Comparison of ENCODE assay signal across 15 cellular contexts in the genomic region with DNA sequence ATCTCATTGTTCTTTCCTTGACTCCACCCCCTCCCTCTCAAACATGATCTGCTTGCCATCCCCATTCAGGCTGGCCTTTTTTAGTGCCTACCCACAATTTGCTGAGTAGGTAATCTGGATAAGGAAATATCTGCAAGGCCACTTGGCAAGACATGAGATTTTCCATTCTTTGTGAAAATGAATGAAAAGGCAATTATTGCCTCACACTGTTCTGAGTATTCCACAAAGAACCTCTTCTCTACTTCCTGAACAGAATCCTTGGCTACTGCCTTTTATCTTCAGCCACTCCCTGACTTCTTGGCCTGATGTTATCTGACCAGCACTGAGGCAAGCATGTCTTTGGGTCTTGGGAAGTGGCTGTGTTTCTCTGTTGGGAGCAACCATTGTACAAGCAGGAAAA.
DNase-seq lines count a peak whose midpoint lies in the region; ATAC-seq, FAIRE-seq and TF ChIP-seq lines count a peak whose summit lies in the region.
"Had no signal": no experiment of that assay in that cellular context is flagged by ENCODE, and none has a peak within 500 bp of the region (broad histone marks: within the 10 kb centered on the region; RNA-seq: fewer than 3 reads in every experiment).

No MANE protein-coding gene starts in this region.

- FAIRE-seq in endometrium (lab: Jason Lieb, UNC), result peak; percentile 33

- H3K4me1 ChIP-seq in heart left ventricle (peaks cover 0 to 8% (median 0%) of the 10 kb centered on the region in 12 donors), right lobe of liver (no peaks in the 10 kb centered on the region), PC-3 (ENCODE audit: insufficient read depth, low read length) (peaks cover 25% of the 10 kb centered on the region)
- H3K4me1 ChIP-seq: uterus had no signal

- no peak overlapping the region for H2AFZ ChIP-seq in PC-3 (ENCODE audit: low read length)

- H3K9ac ChIP-seq in PC-3 (ENCODE audit: low read length), result no peak overlapping the region

- peak in 1 of 5 donors; percentile 19 for DNase-seq in heart left ventricle
- no peak for DNase-seq in cardiac septum (ENCODE audit: low spot score)
- no peak for DNase-seq in right lobe of liver
- no peak for DNase-seq in DMS153 (lab: John Stamatoyannopoulos, UW)
- no peak for DNase-seq in hepatic stellate cell (ENCODE audit: low spot score)
- DNase-seq in NCI-H510A treated with DMSO at 0.1 percent for 48 hours (lab: John Stamatoyannopoulos, UW), result no peak
- DNase-seq in PC-3, result no peak
- DNase-seq: activated CD4-positive, alpha-beta T cell treated with anti-CD3 and anti-CD28 coated beads for 36 hours; activated T-cell treated with anti-CD3 and anti-CD28 coated beads, Interleukin-2, amount 50 U/mL, for 24 hours; amygdala; dorsolateral prefrontal cortex; Kasumi-1; uterus had no signal

- CTCF ChIA-PET in PC-3 (lab: Charles Lee), result no interaction called here

- no peaks in the 10 kb centered on the region for H3K9me2 ChIP-seq in PC-3 (replicated peaks; ENCODE audit: low read length)

- H3F3A ChIP-seq in PC-3 (ENCODE audit: low read length, unreplicated experiment), result no peaks in the 10 kb centered on the region

- POLR2A ChIA-PET in PC-3 (lab: Charles Lee; ENCODE audit: unreplicated experiment), result no interaction called here

- H4K20me1 ChIP-seq in PC-3 (ENCODE audit: low read length), result no peaks in the 10 kb centered on the region

- H3K79me2 ChIP-seq in PC-3 (ENCODE audit: low read length), result no peaks in the 10 kb centered on the region

- no peak overlapping the region for H3K4me2 ChIP-seq in PC-3 (ENCODE audit: low read length)

- H3K36me3 ChIP-seq in heart left ventricle (no peaks in the 10 kb centered on the region), right lobe of liver (no peaks in the 10 kb centered on the region), PC-3 (ENCODE audit: low read depth, low read length) (no peaks in the 10 kb centered on the region)
- H3K36me3 ChIP-seq: uterus had no signal

- TF ChIP-seq CTCF in heart left ventricle (IDR thresholded peaks at IDR 0.05) (no peak), right lobe of liver (IDR thresholded peaks at IDR 0.05) (no peak), PC-3 (conservative IDR thresholded peaks at IDR 0.05; ENCODE audit: low read depth, low read length) (no peak)

- H3K4me3 ChIP-seq in heart left ventricle (no peak overlapping the region), right lobe of liver (no peak overlapping the region), PC-3 (ENCODE audit: low read length) (no peak overlapping the region)
- H3K4me3 ChIP-seq: dorsolateral prefrontal cortex, lung, uterus had no signal

- TF ChIP-seq POLR2A in heart left ventricle (IDR thresholded peaks at IDR 0.05) (no peak), right lobe of liver (IDR thresholded peaks at IDR 0.05) (no peak)

- H3K9me3 ChIP-seq in heart left ventricle (no peaks in the 10 kb centered on the region), right lobe of liver (no peaks in the 10 kb centered on the region), PC-3 (ENCODE audit: low read length) (no peaks in the 10 kb centered on the region)
- H3K9me3 ChIP-seq: uterus had no signal

- H3K27me3 ChIP-seq in heart left ventricle, result no peaks in the 10 kb centered on the region
- H3K27me3 ChIP-seq in right lobe of liver, result no peaks in the 10 kb centered on the region
- H3K27me3 ChIP-seq in PC-3 (ENCODE audit: low read length), result no peaks in the 10 kb centered on the region
- H3K27me3 ChIP-seq: dorsolateral prefrontal cortex, uterus had no signal

- BruUV-seq in PC-3 (replicated peaks; lab: Mats Ljungman, UMichigan), result no TSS peak

- ATAC-seq in heart left ventricle (peak in 3 of 4 donors; percentile 76 to 96 (median 84)), right lobe of liver (peak in 3 of 4 donors; percentile 50 to 58 (median 56)), PC-3 (no peak)
- ATAC-seq: activated CD4-positive, alpha-beta T cell treated with anti-CD3 and anti-CD28 coated beads for 36 hours had no signal

- intact Hi-C loops in heart left ventricle (cut with DNase I), result no loop called here
- intact Hi-C loops in cardiac septum (cut with DNase I), result loop anchor here (10.0 kb wide), 1 partner anchor 257 kb away; no protein-coding TSS in a partner anchor
- intact Hi-C loops in right lobe of liver (cut with DNase I), result no loop called here
- intact Hi-C loops in PC-3 (cut with micrococcal nuclease), result no loop called here

- H3K27ac ChIP-seq in heart left ventricle (peak overlapping the region in 2 of 12 donors; percentile 4 to 12), right lobe of liver (no peak overlapping the region), PC-3 (ENCODE audit: low read length) (no peak overlapping the region)
- H3K27ac ChIP-seq: uterus had no signal
